1 cellular context compared by ENCODE assay signal in genomic region chrX:10536744-10537143, GRCh38.
TF ChIP-seq lines count a peak whose summit lies in the region.

No MANE protein-coding gene starts in this region.

TF ChIP-seq in GM23338, 12 proteins besides CTCF, POLR2A, EP300 and RAD21 (continued from another document):
- TF ChIP-seq ZNF462 (CRISPR knock-in tag; IDR thresholded peaks at IDR 0.05) (no peak), ZNF114 (CRISPR knock-in tag; IDR thresholded peaks at IDR 0.05) (no peak), ZNF331 (CRISPR knock-in tag; IDR thresholded peaks at IDR 0.05; ENCODE audit: low read depth) (no peak)
- TF ChIP-seq, protein P1, sequence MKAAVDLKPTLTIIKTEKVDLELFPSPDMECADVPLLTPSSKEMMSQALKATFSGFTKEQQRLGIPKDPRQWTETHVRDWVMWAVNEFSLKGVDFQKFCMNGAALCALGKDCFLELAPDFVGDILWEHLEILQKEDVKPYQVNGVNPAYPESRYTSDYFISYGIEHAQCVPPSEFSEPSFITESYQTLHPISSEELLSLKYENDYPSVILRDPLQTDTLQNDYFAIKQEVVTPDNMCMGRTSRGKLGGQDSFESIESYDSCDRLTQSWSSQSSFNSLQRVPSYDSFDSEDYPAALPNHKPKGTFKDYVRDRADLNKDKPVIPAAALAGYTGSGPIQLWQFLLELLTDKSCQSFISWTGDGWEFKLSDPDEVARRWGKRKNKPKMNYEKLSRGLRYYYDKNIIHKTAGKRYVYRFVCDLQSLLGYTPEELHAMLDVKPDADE (IDR thresholded peaks at IDR 0.05) = no peak
